In genomic region chr7:21911341-21911875, GRCh38 we compare ENCODE assay signal across 1 cellular context.
TF ChIP-seq lines count a peak whose summit lies in the region.

No MANE protein-coding gene starts in this region.

TF ChIP-seq in IMR-90, 13 proteins besides CTCF, POLR2A, EP300 and RAD21:
- TF ChIP-seq BHLHE40 (IDR thresholded peaks at IDR 0.05; ENCODE audit: low read depth, low read length): no peak
- TF ChIP-seq USF2 (IDR thresholded peaks at IDR 0.05; ENCODE audit: low read depth, low read length): no peak
- no peak for TF ChIP-seq ELK1 (IDR thresholded peaks at IDR 0.05; ENCODE audit: borderline replicate concordance, low read depth, low read length)
- TF ChIP-seq FOS (IDR thresholded peaks at IDR 0.05; ENCODE audit: low read depth, low read length): no peak
- no peak for TF ChIP-seq MXI1 (IDR thresholded peaks at IDR 0.05; ENCODE audit: borderline replicate concordance, low read depth, low read length)
- no peak for TF ChIP-seq RFX5 (IDR thresholded peaks at IDR 0.05; ENCODE audit: low read depth, low read length)
- no peak for TF ChIP-seq NFE2L2 (IDR thresholded peaks at IDR 0.05; ENCODE audit: low read depth, low read length)
- TF ChIP-seq MAZ (IDR thresholded peaks at IDR 0.05; ENCODE audit: borderline replicate concordance, low read depth, low read length): no peak
- TF ChIP-seq CHD1 (IDR thresholded peaks at IDR 0.05; ENCODE audit: low read depth, low read length): no peak
- TF ChIP-seq SMC3 (IDR thresholded peaks at IDR 0.05; ENCODE audit: low read depth, low read length): no peak
- no peak for TF ChIP-seq CEBPB (IDR thresholded peaks at IDR 0.05; ENCODE audit: low read depth, low read length)
- no peak for TF ChIP-seq RCOR1 (IDR thresholded peaks at IDR 0.05; ENCODE audit: insufficient replicate concordance, low read length)
- no peak for TF ChIP-seq MAFK (IDR thresholded peaks at IDR 0.05; ENCODE audit: low read depth, low read length)
TF ChIP-seq in IMR-90: peak in this region for 0.
